21 cellular contexts compared by ENCODE assay signal in genomic region chr11:43697679-43698078, GRCh38. TPM values are rescaled to one million over a fixed set of nuclear protein-coding genes. Genes with fewer than 3 reads are reported as not detected.
DNase-seq lines count a peak whose midpoint lies in the region; ATAC-seq and TF ChIP-seq lines count a peak whose summit lies in the region.
"Had no signal": no experiment of that assay in that cellular context is flagged by ENCODE, and none has a peak within 500 bp of the region (broad histone marks: within the 10 kb centered on the region; RNA-seq: fewer than 3 reads in every experiment).

No MANE protein-coding gene starts in this region.

- no peaks in the 10 kb centered on the region for H3K27me3 Mint-ChIP-seq in chondrocyte (ENCODE audit: low read depth)
- H3K27me3 Mint-ChIP-seq: CD4-positive, alpha-beta memory T cell had no signal

- H3K4me1 Mint-ChIP-seq in chondrocyte (ENCODE audit: low read depth) = peaks cover 10% of the 10 kb centered on the region

- peaks cover 12% of the 10 kb centered on the region for H3K36me3 Mint-ChIP-seq in chondrocyte (ENCODE audit: low read depth)

- peaks cover 23% of the 10 kb centered on the region for H3K9me3 Mint-ChIP-seq in chondrocyte (ENCODE audit: low read depth)

- DNase-seq in NCI-H2196 (lab: John Stamatoyannopoulos, UW; ENCODE audit: unreplicated experiment) = peak; percentile 5
- no peak for DNase-seq in NCI-H2196 treated with DMSO at 0.1 percent for 48 hours (lab: John Stamatoyannopoulos, UW; ENCODE audit: unreplicated experiment)
- DNase-seq in OCI-M1 (lab: John Stamatoyannopoulos, UW) = peak; percentile 55
- no peak for DNase-seq in chondrocyte (ENCODE audit: low spot score)
- peak; percentile 53 for DNase-seq in fibroblast of villous mesenchyme (ENCODE audit: low read depth)
- no peak for DNase-seq in KG1 (lab: John Stamatoyannopoulos, UW)
- no peak for DNase-seq in stimulated activated naive CD4-positive, alpha-beta T cell treated with Interleukin-2 at 50 U/mL for 16 hours (lab: John Stamatoyannopoulos, UW)
- DNase-seq: ACHN; Calu3; CD4-positive, alpha-beta memory T cell; DMS153; GM23248; NCI-H1105; NCI-H146; NCI-H2029 treated with DMSO at 0.1 percent for 48 hours; NCI-H446; NCI-H526 had no signal

- H3K4me3 Mint-ChIP-seq in chondrocyte (ENCODE audit: unreplicated experiment) = no peak overlapping the region

- peak overlapping the region; percentile 17 for H3K27ac Mint-ChIP-seq in chondrocyte (ENCODE audit: unreplicated experiment)

- TF ChIP-seq CTCF in chondrocyte (IDR thresholded peaks at IDR 0.05) (no peak), fibroblast of villous mesenchyme (IDR thresholded peaks at IDR 0.05; ENCODE audit: insufficient read depth, low read depth, low read length) (no peak)

- no peak overlapping the region for H3K4me3 ChIP-seq in fibroblast of villous mesenchyme (ENCODE audit: low read depth, low read length)
- H3K4me3 ChIP-seq: BLaER1 treated with 17β-estradiol and CSF1 and Interleukin-3, amounts not matched to agents 10 nM and 100 nM; GM23248; HAP-1 had no signal

- ATAC-seq in HG02623 (IDR thresholded peaks at IDR 0.05; ENCODE audit: unreplicated experiment) = no peak
- ATAC-seq: Right ventricle myocardium inferior had no signal

RNA-seq across cellular contexts. Expression of gene HSD17B12, which starts 17.1 kb away (rescaled TPM):
- total RNA-seq in chondrocyte = 72.9 to 91.8 TPM (median 89.3 TPM) in 3 replicates
- total RNA-seq in fibroblast of villous mesenchyme = 107 and 148 TPM in 2 replicates

Comparison
In these comparisons a context has a peak if more than half of its experiments do, and no peak if none do; other contexts are left out.
1. DNase-seq: peak in NCI-H2196 (single experiment), OCI-M1 (single experiment) and fibroblast of villous mesenchyme (single experiment); none in NCI-H2196 treated with DMSO at 0.1 percent for 48 hours (single experiment), chondrocyte (single experiment), KG1 (single experiment) and stimulated activated naive CD4-positive, alpha-beta T cell treated with Interleukin-2 at 50 U/mL for 16 hours (single experiment).